Comparison of ENCODE assay signal across 1 cellular context in genomic region chr12:65204886-65205525, GRCh38.
TF ChIP-seq lines count a peak whose summit lies in the region.

No MANE protein-coding gene starts in this region.

TF ChIP-seq in GM23338, 12 proteins besides CTCF, POLR2A, EP300 and RAD21 (continued from another document):
- TF ChIP-seq REST (IDR thresholded peaks at IDR 0.05; ENCODE audit: unreplicated experiment) (no peak), ZNF114 (CRISPR knock-in tag; IDR thresholded peaks at IDR 0.05) (no peak), JUNB (IDR thresholded peaks at IDR 0.05; ENCODE audit: unreplicated experiment) (no peak), ETS1 (IDR thresholded peaks at IDR 0.05) (no peak), STAT1 (IDR thresholded peaks at IDR 0.05; ENCODE audit: unreplicated experiment) (no peak), ZNF331 (CRISPR knock-in tag; IDR thresholded peaks at IDR 0.05; ENCODE audit: low read depth) (no peak), EZH2phosphoT487 (IDR thresholded peaks at IDR 0.05; ENCODE audit: unreplicated experiment) (no peak), ZNF462 (CRISPR knock-in tag; IDR thresholded peaks at IDR 0.05) (no peak), NANOG (IDR thresholded peaks at IDR 0.05; ENCODE audit: borderline replicate concordance) (no peak)
